In genomic region chr17:2064980-2065785, GRCh38 we compare ENCODE assay signal across 1 cellular context.
TF ChIP-seq lines count a peak whose summit lies in the region.

No MANE protein-coding gene starts in this region.

TF ChIP-seq in GM12878, 131 proteins besides CTCF, POLR2A, EP300 and RAD21 (continued from another document and continues in another):
- TF ChIP-seq CUX1 (IDR thresholded peaks at IDR 0.05; ENCODE audit: insufficient replicate concordance, low read depth, low read length) (no peak), POLR2AphosphoS2 (IDR thresholded peaks at IDR 0.05; ENCODE audit: low read depth, low read length) (0 out of 2 replicates have a peak, but pooled peaks have one; percentile 12), STAT3 (IDR thresholded peaks at IDR 0.05; ENCODE audit: low read depth, low read length) (no peak), FOXK2 (IDR thresholded peaks at IDR 0.05) (no peak), BMI1 (IDR thresholded peaks at IDR 0.05; ENCODE audit: borderline replicate concordance) (no peak), SIN3A (IDR thresholded peaks at IDR 0.05; ENCODE audit: low read depth, low read length) (no peak), CEBPB (IDR thresholded peaks at IDR 0.05; ENCODE audit: borderline replicate concordance in 1 of 2, low read depth in 2 of 2, low read length in 2 of 2) (no peak), ATF7 (IDR thresholded peaks at IDR 0.05; ENCODE audit: low read depth) (peak; percentile 77), ZNF217 (IDR thresholded peaks at IDR 0.05) (no peak), GABPA (IDR thresholded peaks at IDR 0.05; ENCODE audit: low read depth) (no peak), SMAD5 (IDR thresholded peaks at IDR 0.05; ENCODE audit: low read depth) (peak; percentile 68; the same call in 1 of the 2 replicates), POU2F2 (IDR thresholded peaks at IDR 0.05; ENCODE audit: borderline replicate concordance, low read depth, low read length) (peak; percentile 21; the same call in 1 of the 3 replicates), SP1 (IDR thresholded peaks at IDR 0.05; ENCODE audit: low read depth, low read length) (no peak), LARP7 (IDR thresholded peaks at IDR 0.05) (no peak), SPI1 (IDR thresholded peaks at IDR 0.05; ENCODE audit: borderline replicate concordance, insufficient read depth, low read depth, low read length) (no peak), YY1 (IDR thresholded peaks at IDR 0.05; ENCODE audit: low read depth, low read length) (peak; percentile 33; the same call in 1 of the 2 replicates), ZZZ3 (IDR thresholded peaks at IDR 0.05; ENCODE audit: control insufficient read depth, insufficient read length, low read depth) (no peak), CBFB (IDR thresholded peaks at IDR 0.05; ENCODE audit: low read depth) (no peak), ZNF592 (IDR thresholded peaks at IDR 0.05) (no peak), CBX5 (IDR thresholded peaks at IDR 0.05; ENCODE audit: low read depth) (no peak), ZNF384 (IDR thresholded peaks at IDR 0.05; ENCODE audit: borderline replicate concordance, low read depth, low read length) (no peak), BHLHE40 (IDR thresholded peaks at IDR 0.05; ENCODE audit: borderline replicate concordance in 1 of 2, low read depth in 2 of 2, low read length in 1 of 2) (peak in 1 of 2 experiments; percentile 27; a peak in 1 of 4 replicates), ZBTB40 (IDR thresholded peaks at IDR 0.05; ENCODE audit: borderline replicate concordance) (no peak), ZSCAN29 (IDR thresholded peaks at IDR 0.05) (no peak), ATF3 (IDR thresholded peaks at IDR 0.05; ENCODE audit: borderline replicate concordance, extremely low read depth, low read depth, low read length) (no peak), KLF5 (IDR thresholded peaks at IDR 0.05; ENCODE audit: partially characterized antibody) (no peak), PML (IDR thresholded peaks at IDR 0.05; ENCODE audit: low read length) (0 out of 2 replicates have a peak, but pooled peaks have one; percentile 14), SRF (IDR thresholded peaks at IDR 0.05; ENCODE audit: low read depth in 2 of 2, low read length in 2 of 2) (no peak), E2F8 (IDR thresholded peaks at IDR 0.05; ENCODE audit: low read depth, partially characterized antibody) (no peak), MTA3 (IDR thresholded peaks at IDR 0.05; ENCODE audit: borderline replicate concordance, low read length) (no peak), PBX3 (IDR thresholded peaks at IDR 0.05; ENCODE audit: insufficient replicate concordance, low read depth, low read length) (no peak), ZNF207 (IDR thresholded peaks at IDR 0.05; ENCODE audit: borderline replicate concordance) (no peak), SUZ12 (IDR thresholded peaks at IDR 0.05; ENCODE audit: unreplicated experiment) (no peak), SREBF1 (IDR thresholded peaks at IDR 0.05; ENCODE audit: low read length) (no peak), ASH2L (IDR thresholded peaks at IDR 0.05; ENCODE audit: borderline replicate concordance, low read depth) (no peak), E4F1 (IDR thresholded peaks at IDR 0.05; ENCODE audit: borderline replicate concordance, partially characterized antibody) (no peak), TAF1 (IDR thresholded peaks at IDR 0.05; ENCODE audit: borderline replicate concordance, low read depth, low read length) (no peak)
